ENCODE assay signal across 31 cellular contexts in the genomic region with DNA sequence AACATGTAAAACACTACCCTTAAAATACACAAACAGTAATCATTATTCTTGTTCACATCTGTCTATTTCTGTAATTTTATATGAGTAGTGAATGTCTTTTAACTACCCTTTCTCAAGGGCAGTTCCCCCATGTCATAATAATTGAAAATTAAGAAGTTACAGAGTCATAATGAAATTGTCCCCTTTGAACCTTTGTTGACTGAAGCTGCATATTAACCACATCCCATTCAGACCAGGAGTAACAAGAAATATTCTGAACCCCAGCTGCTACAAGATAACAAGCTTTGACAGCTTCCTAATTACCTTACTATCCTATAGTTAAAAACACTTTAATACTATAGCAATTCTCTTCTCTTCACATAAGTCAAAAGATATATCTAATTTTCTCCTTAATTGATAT.
"Had no signal": no experiment of that assay in that cellular context is flagged by ENCODE, and none has a peak within 500 bp of the region (broad histone marks: within the 10 kb centered on the region; RNA-seq: fewer than 3 reads in every experiment).

No MANE protein-coding gene starts in this region.

- ATAC-seq: activated CD8-positive, alpha-beta T cell treated with anti-CD3 and anti-CD28 coated beads for 36 hours; activated naive CD4-positive, alpha-beta T cell treated with anti-CD3 and anti-CD28 coated beads, Interleukin-2, amount 50 U/mL, for 72 hours; activated T-cell treated with anti-CD3 and anti-CD28 coated beads, Interleukin-2, amount 50 U/mL, for 4 hours; activated T-cell treated with anti-CD3 and anti-CD28 coated beads, Interleukin-2, amount 50 U/mL, for 72 hours; activated T-helper 17 cell treated with anti-CD3 and anti-CD28 coated beads, Interleukin-2, amount 50 U/mL, for 72 hours; body of pancreas had no signal

- H3K4me1 ChIP-seq: adrenal gland, body of pancreas, breast epithelium had no signal

- H3K9me3 ChIP-seq: adrenal gland, body of pancreas, breast epithelium had no signal

- H3K36me3 ChIP-seq: adrenal gland, brain microvascular endothelial cell, breast epithelium had no signal

- H3K27ac ChIP-seq: adrenal gland, body of pancreas, brain microvascular endothelial cell, breast epithelium, VCaP had no signal

- H3K27me3 ChIP-seq: adrenal gland, body of pancreas, brain microvascular endothelial cell, breast epithelium had no signal

- H3K4me3 ChIP-seq: adrenal gland, body of pancreas, breast epithelium had no signal

- DNase-seq: activated B cell treated with CpG ODN at 0.5 μM for 24 hours; activated CD4-positive, alpha-beta memory T cell treated with anti-CD3 and anti-CD28 coated beads for 36 hours; activated CD4-positive, alpha-beta T cell treated with anti-CD3 and anti-CD28 coated beads for 4 hours; activated CD4-positive, alpha-beta T cell treated with anti-CD3 and anti-CD28 coated beads, Interleukin-2, amount 10 ng/mL, durations not matched to agents 24 days and 14 days; activated CD4-positive, alpha-beta T cell treated with anti-CD3 and anti-CD28 coated beads, Interleukin-2, amount 50 U/mL, for 1 hour; activated CD4-positive, alpha-beta T cell treated with anti-CD3 and anti-CD28 coated beads, Interleukin-2, amount 50 U/mL, for 4 hours; activated CD4-positive, CD25-positive, alpha-beta regulatory T cell treated with anti-CD3 and anti-CD28 coated beads, Interleukin-2, amount 50 U/mL, for 72 hours; activated CD8-positive, alpha-beta memory T cell treated with anti-CD3 and anti-CD28 coated beads, Interleukin-2, amount 50 U/mL, for 4 hours; activated CD8-positive, alpha-beta T cell treated with anti-CD3 and anti-CD28 coated beads for 36 hours; activated effector memory CD4-positive, alpha-beta T cell treated with anti-CD3 and anti-CD28 coated beads, Interleukin-2, amount 50 U/mL, for 16 hours; activated gamma-delta T cell treated with Interleukin-2 at 50 U/mL for 16 hours; activated naive CD4-positive, alpha-beta T cell; activated naive CD4-positive, alpha-beta T cell treated with anti-CD3 and anti-CD28 coated beads for 36 hours; activated naive CD4-positive, alpha-beta T cell treated with anti-CD3 and anti-CD28 coated beads, Interleukin-2, amount 50 U/mL, for 16 hours; activated naive CD8-positive, alpha-beta T cell treated with anti-CD3 and anti-CD28 coated beads for 36 hours; activated T-cell treated with anti-CD3 and anti-CD28 coated beads for 4 hours; activated T-cell treated with anti-CD3 and anti-CD28 coated beads, Interleukin-2, amount 50 U/mL, for 1 hour; activated T-cell treated with anti-CD3 and anti-CD28 coated beads, Interleukin-2, amount 50 U/mL, for 4 hours; activated T-cell treated with anti-CD3 and anti-CD28 coated beads, Interleukin-2, amount 50 U/mL, for 72 hours; adrenal gland; amniotic stem cell; aorta; body of pancreas; brain microvascular endothelial cell; central memory CD4-positive, alpha-beta T cell; T-helper 2 cell; T-helper 9 cell had no signal
